Comparison of ENCODE assay signal across 2 cellular contexts in the genomic region with DNA sequence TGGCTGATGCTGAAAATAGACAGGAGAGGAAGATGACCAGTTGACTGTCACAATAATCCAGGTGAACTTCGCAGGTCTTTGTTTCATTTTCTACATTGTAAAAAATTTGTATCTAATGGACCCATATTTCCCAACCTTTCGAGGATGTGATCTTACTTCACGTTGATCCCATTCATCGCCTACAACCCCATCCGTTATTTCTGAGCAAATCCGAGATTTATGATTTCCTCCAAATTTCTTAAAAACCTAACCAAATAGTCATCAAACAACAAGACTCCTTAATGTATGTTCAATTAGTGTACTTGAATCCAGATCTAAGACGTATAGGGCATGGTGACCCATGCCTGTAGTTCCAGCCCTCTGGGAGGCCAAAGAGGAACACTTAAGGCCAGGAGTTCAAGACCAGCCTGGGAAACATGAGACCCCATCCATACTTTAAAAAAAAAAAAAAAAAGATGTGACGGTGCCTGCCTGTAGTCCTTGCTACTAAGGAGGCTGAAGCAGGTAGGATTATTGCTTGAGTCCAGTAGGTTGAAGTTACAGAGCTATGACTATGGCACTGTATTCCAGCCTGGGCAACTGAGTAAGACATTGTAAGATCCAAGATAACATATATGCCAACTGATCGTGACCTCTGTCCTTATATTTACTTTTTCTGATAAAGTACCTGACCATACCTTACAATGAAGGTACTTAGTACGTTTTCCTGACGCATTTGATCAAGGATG.
TF ChIP-seq lines count a peak whose summit lies in the region.

No MANE protein-coding gene starts in this region.

TF ChIP-seq in HepG2, 621 proteins besides CTCF, POLR2A, EP300 and RAD21 (continued from another document and continues in another):
- TF ChIP-seq, protein P1, sequence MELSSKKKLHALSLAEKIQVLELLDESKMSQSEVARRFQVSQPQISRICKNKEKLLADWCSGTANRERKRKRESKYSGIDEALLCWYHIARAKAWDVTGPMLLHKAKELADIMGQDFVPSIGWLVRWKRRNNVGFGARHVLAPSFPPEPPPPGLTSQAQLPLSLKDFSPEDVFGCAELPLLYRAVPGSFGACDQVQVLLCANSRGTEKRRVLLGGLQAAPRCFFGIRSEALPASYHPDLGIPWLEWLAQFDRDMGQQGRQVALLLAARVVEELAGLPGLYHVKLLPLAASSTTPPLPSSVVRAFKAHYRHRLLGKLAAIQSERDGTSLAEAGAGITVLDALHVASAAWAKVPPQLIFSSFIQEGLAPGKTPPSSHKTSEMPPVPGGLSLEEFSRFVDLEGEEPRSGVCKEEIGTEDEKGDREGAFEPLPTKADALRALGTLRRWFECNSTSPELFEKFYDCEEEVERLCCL (CRISPR knock-in tag; IDR thresholded peaks at IDR 0.05; ENCODE audit: borderline replicate concordance): no peak
- no peak for TF ChIP-seq ZNF354B (CRISPR knock-in tag; IDR thresholded peaks at IDR 0.05)
- no peak for TF ChIP-seq ZNF569 (CRISPR knock-in tag; IDR thresholded peaks at IDR 0.05; ENCODE audit: borderline replicate concordance)
- TF ChIP-seq ZSCAN9 (CRISPR knock-in tag; IDR thresholded peaks at IDR 0.05; ENCODE audit: borderline replicate concordance): no peak
- TF ChIP-seq FOXA3 (CRISPR knock-in tag; IDR thresholded peaks at IDR 0.05): no peak
- no peak for TF ChIP-seq KAT7 (CRISPR knock-in tag; IDR thresholded peaks at IDR 0.05; ENCODE audit: borderline replicate concordance)
- TF ChIP-seq KAT2B (IDR thresholded peaks at IDR 0.05; ENCODE audit: borderline replicate concordance, low read depth, low read length): no peak
- peak; percentile 76 for TF ChIP-seq RBFOX2 (IDR thresholded peaks at IDR 0.05; ENCODE audit: low read depth, low read length)
- TF ChIP-seq ZNF724P (CRISPR knock-in tag; IDR thresholded peaks at IDR 0.05; ENCODE audit: borderline replicate concordance): no peak
- no peak for TF ChIP-seq JDP2 (CRISPR knock-in tag; IDR thresholded peaks at IDR 0.05; ENCODE audit: borderline replicate concordance)
- TF ChIP-seq ZC3H13 (CRISPR knock-in tag; IDR thresholded peaks at IDR 0.05): no peak
- no peak for TF ChIP-seq ZNF775 (CRISPR knock-in tag; IDR thresholded peaks at IDR 0.05; ENCODE audit: borderline replicate concordance)
- TF ChIP-seq POLR2G (IDR thresholded peaks at IDR 0.05; ENCODE audit: low read depth, low read length): peak; percentile 40; the same call in 1 of the 2 replicates
- TF ChIP-seq EEA1 (CRISPR knock-in tag; IDR thresholded peaks at IDR 0.05; ENCODE audit: borderline replicate concordance): no peak
- no peak for TF ChIP-seq TEAD2 (CRISPR knock-in tag; IDR thresholded peaks at IDR 0.05)
- TF ChIP-seq ZNF343 (CRISPR knock-in tag; IDR thresholded peaks at IDR 0.05): no peak
- TF ChIP-seq, protein P2, sequence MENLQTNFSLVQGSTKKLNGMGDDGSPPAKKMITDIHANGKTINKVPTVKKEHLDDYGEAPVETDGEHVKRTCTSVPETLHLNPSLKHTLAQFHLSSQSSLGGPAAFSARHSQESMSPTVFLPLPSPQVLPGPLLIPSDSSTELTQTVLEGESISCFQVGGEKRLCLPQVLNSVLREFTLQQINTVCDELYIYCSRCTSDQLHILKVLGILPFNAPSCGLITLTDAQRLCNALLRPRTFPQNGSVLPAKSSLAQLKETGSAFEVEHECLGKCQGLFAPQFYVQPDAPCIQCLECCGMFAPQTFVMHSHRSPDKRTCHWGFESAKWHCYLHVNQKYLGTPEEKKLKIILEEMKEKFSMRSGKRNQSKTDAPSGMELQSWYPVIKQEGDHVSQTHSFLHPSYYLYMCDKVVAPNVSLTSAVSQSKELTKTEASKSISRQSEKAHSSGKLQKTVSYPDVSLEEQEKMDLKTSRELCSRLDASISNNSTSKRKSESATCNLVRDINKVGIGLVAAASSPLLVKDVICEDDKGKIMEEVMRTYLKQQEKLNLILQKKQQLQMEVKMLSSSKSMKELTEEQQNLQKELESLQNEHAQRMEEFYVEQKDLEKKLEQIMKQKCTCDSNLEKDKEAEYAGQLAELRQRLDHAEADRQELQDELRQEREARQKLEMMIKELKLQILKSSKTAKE (CRISPR knock-in tag; IDR thresholded peaks at IDR 0.05; ENCODE audit: borderline replicate concordance): no peak
- TF ChIP-seq, protein P3, sequence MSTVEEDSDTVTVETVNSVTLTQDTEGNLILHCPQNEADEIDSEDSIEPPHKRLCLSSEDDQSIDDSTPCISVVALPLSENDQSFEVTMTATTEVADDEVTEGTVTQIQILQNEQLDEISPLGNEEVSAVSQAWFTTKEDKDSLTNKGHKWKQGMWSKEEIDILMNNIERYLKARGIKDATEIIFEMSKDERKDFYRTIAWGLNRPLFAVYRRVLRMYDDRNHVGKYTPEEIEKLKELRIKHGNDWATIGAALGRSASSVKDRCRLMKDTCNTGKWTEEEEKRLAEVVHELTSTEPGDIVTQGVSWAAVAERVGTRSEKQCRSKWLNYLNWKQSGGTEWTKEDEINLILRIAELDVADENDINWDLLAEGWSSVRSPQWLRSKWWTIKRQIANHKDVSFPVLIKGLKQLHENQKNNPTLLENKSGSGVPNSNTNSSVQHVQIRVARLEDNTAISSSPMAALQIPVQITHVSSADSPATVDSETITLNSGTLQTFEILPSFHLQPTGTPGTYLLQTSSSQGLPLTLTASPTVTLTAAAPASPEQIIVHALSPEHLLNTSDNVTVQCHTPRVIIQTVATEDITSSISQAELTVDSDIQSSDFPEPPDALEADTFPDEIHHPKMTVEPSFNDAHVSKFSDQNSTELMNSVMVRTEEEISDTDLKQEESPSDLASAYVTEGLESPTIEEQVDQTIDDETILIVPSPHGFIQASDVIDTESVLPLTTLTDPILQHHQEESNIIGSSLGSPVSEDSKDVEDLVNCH (CRISPR knock-in tag; IDR thresholded peaks at IDR 0.05): no peak
- no peak for TF ChIP-seq HDAC2 (CRISPR knock-in tag; IDR thresholded peaks at IDR 0.05)
- TF ChIP-seq, protein P4, sequence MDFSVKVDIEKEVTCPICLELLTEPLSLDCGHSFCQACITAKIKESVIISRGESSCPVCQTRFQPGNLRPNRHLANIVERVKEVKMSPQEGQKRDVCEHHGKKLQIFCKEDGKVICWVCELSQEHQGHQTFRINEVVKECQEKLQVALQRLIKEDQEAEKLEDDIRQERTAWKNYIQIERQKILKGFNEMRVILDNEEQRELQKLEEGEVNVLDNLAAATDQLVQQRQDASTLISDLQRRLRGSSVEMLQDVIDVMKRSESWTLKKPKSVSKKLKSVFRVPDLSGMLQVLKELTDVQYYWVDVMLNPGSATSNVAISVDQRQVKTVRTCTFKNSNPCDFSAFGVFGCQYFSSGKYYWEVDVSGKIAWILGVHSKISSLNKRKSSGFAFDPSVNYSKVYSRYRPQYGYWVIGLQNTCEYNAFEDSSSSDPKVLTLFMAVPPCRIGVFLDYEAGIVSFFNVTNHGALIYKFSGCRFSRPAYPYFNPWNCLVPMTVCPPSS (IDR thresholded peaks at IDR 0.05): no peak
- 0 out of 2 replicates have a peak, but pooled peaks have one; percentile 28 for TF ChIP-seq FOXJ3 (CRISPR knock-in tag; IDR thresholded peaks at IDR 0.05; ENCODE audit: borderline replicate concordance)
- TF ChIP-seq ZNF614 (CRISPR knock-in tag; IDR thresholded peaks at IDR 0.05; ENCODE audit: borderline replicate concordance): no peak

TF ChIP-seq in K562, 482 proteins besides CTCF, POLR2A, EP300 and RAD21 (continued from another document):
- TF ChIP-seq CTBP1 (IDR thresholded peaks at IDR 0.05; ENCODE audit: borderline replicate concordance): no peak
- TF ChIP-seq, protein P5, sequence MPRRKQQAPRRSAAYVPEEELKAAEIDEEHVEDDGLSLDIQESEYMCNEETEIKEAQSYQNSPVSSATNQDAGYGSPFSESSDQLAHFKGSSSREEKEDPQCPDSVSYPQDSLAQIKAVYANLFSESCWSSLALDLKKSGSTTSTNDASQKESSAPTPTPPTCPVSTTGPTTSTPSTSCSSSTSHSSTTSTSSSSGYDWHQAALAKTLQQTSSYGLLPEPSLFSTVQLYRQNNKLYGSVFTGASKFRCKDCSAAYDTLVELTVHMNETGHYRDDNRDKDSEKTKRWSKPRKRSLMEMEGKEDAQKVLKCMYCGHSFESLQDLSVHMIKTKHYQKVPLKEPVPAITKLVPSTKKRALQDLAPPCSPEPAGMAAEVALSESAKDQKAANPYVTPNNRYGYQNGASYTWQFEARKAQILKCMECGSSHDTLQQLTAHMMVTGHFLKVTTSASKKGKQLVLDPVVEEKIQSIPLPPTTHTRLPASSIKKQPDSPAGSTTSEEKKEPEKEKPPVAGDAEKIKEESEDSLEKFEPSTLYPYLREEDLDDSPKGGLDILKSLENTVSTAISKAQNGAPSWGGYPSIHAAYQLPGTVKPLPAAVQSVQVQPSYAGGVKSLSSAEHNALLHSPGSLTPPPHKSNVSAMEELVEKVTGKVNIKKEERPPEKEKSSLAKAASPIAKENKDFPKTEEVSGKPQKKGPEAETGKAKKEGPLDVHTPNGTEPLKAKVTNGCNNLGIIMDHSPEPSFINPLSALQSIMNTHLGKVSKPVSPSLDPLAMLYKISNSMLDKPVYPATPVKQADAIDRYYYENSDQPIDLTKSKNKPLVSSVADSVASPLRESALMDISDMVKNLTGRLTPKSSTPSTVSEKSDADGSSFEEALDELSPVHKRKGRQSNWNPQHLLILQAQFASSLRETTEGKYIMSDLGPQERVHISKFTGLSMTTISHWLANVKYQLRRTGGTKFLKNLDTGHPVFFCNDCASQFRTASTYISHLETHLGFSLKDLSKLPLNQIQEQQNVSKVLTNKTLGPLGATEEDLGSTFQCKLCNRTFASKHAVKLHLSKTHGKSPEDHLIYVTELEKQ (CRISPR knock-in tag; IDR thresholded peaks at IDR 0.05): no peak
- no peak for TF ChIP-seq RBM39 (optimal IDR thresholded peaks at IDR 0.05; ENCODE audit: low read depth, low read length)
- TF ChIP-seq FOXK2 (conservative IDR thresholded peaks at IDR 0.05 in 1 of 2, IDR thresholded peaks at IDR 0.05 in 1 of 2; ENCODE audit: low read depth in 2 of 2): no peak
- 0 out of 2 replicates have a peak, but pooled peaks have one; percentile 32 for TF ChIP-seq ZNF41 (CRISPR knock-in tag; conservative IDR thresholded peaks at IDR 0.05)
- no peak for TF ChIP-seq HLTF (IDR thresholded peaks at IDR 0.05)
- TF ChIP-seq POLR2B (IDR thresholded peaks at IDR 0.05; ENCODE audit: low read depth, partially characterized antibody): peak; percentile 34
- TF ChIP-seq SUPT5H (IDR thresholded peaks at IDR 0.05): peak; percentile 69
- TF ChIP-seq CHD2 (IDR thresholded peaks at IDR 0.05; ENCODE audit: low read depth, low read length): no peak
- TF ChIP-seq ZNF764 (CRISPR knock-in tag; IDR thresholded peaks at IDR 0.05; ENCODE audit: low read depth): no peak
- TF ChIP-seq ZFPM2 (CRISPR knock-in tag; IDR thresholded peaks at IDR 0.05): no peak
- 0 out of 2 replicates have a peak, but pooled peaks have one; percentile 29 for TF ChIP-seq RBFOX2 (IDR thresholded peaks at IDR 0.05; ENCODE audit: low read depth, low read length)
- TF ChIP-seq, protein P6, sequence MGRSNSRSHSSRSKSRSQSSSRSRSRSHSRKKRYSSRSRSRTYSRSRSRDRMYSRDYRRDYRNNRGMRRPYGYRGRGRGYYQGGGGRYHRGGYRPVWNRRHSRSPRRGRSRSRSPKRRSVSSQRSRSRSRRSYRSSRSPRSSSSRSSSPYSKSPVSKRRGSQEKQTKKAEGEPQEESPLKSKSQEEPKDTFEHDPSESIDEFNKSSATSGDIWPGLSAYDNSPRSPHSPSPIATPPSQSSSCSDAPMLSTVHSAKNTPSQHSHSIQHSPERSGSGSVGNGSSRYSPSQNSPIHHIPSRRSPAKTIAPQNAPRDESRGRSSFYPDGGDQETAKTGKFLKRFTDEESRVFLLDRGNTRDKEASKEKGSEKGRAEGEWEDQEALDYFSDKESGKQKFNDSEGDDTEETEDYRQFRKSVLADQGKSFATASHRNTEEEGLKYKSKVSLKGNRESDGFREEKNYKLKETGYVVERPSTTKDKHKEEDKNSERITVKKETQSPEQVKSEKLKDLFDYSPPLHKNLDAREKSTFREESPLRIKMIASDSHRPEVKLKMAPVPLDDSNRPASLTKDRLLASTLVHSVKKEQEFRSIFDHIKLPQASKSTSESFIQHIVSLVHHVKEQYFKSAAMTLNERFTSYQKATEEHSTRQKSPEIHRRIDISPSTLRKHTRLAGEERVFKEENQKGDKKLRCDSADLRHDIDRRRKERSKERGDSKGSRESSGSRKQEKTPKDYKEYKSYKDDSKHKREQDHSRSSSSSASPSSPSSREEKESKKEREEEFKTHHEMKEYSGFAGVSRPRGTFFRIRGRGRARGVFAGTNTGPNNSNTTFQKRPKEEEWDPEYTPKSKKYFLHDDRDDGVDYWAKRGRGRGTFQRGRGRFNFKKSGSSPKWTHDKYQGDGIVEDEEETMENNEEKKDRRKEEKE (IDR thresholded peaks at IDR 0.05; ENCODE audit: borderline replicate concordance in 1 of 2, control insufficient read depth in 1 of 2, low read depth in 2 of 2, low read length in 1 of 2): peak in 1 of 2 experiments; percentile 57; a peak in 1 of 4 replicates
- TF ChIP-seq RBM14 (IDR thresholded peaks at IDR 0.05; ENCODE audit: borderline replicate concordance, insufficient read depth, low read depth, low read length): no peak
- TF ChIP-seq ESRRB (CRISPR knock-in tag; IDR thresholded peaks at IDR 0.05; ENCODE audit: borderline replicate concordance): 0 out of 2 replicates have a peak, but pooled peaks have one; percentile 24
- peak; percentile 21; the same call in 1 of the 2 replicates for TF ChIP-seq TEAD4 (IDR thresholded peaks at IDR 0.05; ENCODE audit: low read length)
- no peak for TF ChIP-seq TEAD4 (CRISPR knock-in tag; IDR thresholded peaks at IDR 0.05; ENCODE audit: borderline replicate concordance)
- no peak for TF ChIP-seq RFX7 (CRISPR knock-in tag; IDR thresholded peaks at IDR 0.05)
- no peak for TF ChIP-seq ZNF668 (CRISPR knock-in tag; IDR thresholded peaks at IDR 0.05)
- TF ChIP-seq, protein P7, sequence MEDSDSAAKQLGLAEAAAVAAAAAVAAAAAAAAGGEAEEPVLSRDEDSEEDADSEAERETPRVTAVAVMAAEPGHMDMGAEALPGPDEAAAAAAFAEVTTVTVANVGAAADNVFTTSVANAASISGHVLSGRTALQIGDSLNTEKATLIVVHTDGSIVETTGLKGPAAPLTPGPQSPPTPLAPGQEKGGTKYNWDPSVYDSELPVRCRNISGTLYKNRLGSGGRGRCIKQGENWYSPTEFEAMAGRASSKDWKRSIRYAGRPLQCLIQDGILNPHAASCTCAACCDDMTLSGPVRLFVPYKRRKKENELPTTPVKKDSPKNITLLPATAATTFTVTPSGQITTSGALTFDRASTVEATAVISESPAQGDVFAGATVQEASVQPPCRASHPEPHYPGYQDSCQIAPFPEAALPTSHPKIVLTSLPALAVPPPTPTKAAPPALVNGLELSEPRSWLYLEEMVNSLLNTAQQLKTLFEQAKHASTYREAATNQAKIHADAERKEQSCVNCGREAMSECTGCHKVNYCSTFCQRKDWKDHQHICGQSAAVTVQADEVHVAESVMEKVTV (CRISPR knock-in tag; IDR thresholded peaks at IDR 0.05): no peak
- no peak for TF ChIP-seq ZNF133 (CRISPR knock-in tag; IDR thresholded peaks at IDR 0.05)
